9 cellular contexts compared by ENCODE assay signal in the genomic region with DNA sequence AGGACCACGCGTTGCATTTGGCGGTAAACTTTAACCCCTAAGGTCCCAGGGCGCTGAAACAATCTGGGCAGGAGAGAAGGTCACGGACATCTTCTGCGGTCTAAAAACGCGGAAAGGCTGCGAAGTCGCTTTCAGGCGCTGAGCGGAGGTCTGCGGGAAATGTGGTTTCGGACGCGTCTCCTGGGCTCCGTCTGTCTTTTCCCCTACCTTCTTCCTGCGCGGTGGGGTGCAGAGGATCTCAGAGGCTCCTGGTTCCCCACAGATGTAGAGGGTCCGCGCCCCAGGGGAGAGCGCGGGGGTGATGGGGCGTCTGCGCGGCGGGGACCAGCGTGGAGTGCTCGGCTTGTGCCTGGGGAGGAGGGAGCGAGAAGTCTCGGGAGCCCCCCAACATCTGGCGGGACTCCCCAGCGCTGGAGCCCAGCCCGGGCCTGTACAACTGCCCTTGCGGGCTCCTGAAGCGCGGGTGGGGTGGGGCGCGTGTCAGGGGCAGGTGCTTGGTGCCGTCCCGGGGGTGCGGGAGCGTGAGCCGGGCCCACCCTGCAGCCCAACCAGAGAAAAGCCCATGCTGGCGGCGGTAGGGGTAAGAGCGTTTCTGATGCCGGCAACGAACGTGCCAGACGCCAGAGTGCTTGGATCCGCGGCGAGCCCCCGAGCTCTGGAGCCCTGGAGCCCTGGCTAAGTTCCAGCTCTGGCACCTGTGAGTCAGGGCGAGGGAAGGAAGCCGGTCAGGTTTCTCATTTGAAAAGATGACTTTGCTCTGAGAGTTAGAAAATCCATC. TPM values are rescaled to one million over a fixed set of nuclear protein-coding genes. Genes with fewer than 3 reads are reported as not detected.
DNase-seq lines count a peak whose midpoint lies in the region; ATAC-seq, FAIRE-seq and TF ChIP-seq lines count a peak whose summit lies in the region.
"Had no signal": no experiment of that assay in that cellular context is flagged by ENCODE, and none has a peak within 500 bp of the region (broad histone marks: within the 10 kb centered on the region; RNA-seq: fewer than 3 reads in every experiment).

No MANE protein-coding gene starts in this region.

- no peaks in the 10 kb centered on the region for H3K4me1 ChIP-seq in astrocyte (ENCODE audit: insufficient read depth, low read length)

- H3K27ac Mint-ChIP-seq in CD14-positive monocyte (no peak overlapping the region), astrocyte (ENCODE audit: unreplicated experiment) (no peak overlapping the region), naive B cell (peak overlapping the region in 1 of 6 donors; percentile 36), glutamatergic neuron (ENCODE audit: unreplicated experiment) (no peak overlapping the region)

- no peaks in the 10 kb centered on the region for H3K36me3 ChIP-seq in H7 (replicated peaks; ENCODE audit: control insufficient read depth, insufficient read depth, low read length)
- no peaks in the 10 kb centered on the region for H3K36me3 ChIP-seq in astrocyte (ENCODE audit: insufficient read depth, low read length)

- H3K4me3 Mint-ChIP-seq in CD14-positive monocyte, result peak overlapping the region; percentile 27 to 78
- no peak overlapping the region for H3K4me3 Mint-ChIP-seq in astrocyte (ENCODE audit: unreplicated experiment)
- peak overlapping the region in 6 of 8 donors; percentile 38 to 84 (median 74) for H3K4me3 Mint-ChIP-seq in naive B cell
- no peak overlapping the region for H3K4me3 Mint-ChIP-seq in glutamatergic neuron (ENCODE audit: unreplicated experiment)

- intact Hi-C loops in CD14-positive monocyte (cut with micrococcal nuclease), result no loop called here

- H3K4me2 ChIP-seq in astrocyte (ENCODE audit: low read length), result peak overlapping the region; percentile 64

- H3K27me3 ChIP-seq in H7 (ENCODE audit: control insufficient read depth, insufficient read depth, low read length) (no peaks in the 10 kb centered on the region), astrocyte (ENCODE audit: insufficient read depth, low read length) (peaks cover 17% of the 10 kb centered on the region)

- no peak overlapping the region for H3K4me3 ChIP-seq in H7 (ENCODE audit: insufficient read depth, low read depth, low read length)
- H3K4me3 ChIP-seq in astrocyte (ENCODE audit: insufficient read depth, low read depth, low read length), result no peak overlapping the region

- H3K79me2 ChIP-seq in astrocyte (ENCODE audit: insufficient read depth, low read length), result no peaks in the 10 kb centered on the region

- peak overlapping the region; percentile 52 for H2AFZ ChIP-seq in astrocyte (ENCODE audit: low read depth, low read length)

- H3K36me3 Mint-ChIP-seq in CD14-positive monocyte (no peaks in the 10 kb centered on the region), astrocyte (ENCODE audit: low read depth, unreplicated experiment) (peaks cover 5% of the 10 kb centered on the region), naive B cell (peaks cover 7 to 11% of the 10 kb centered on the region in 2 donors), glutamatergic neuron (ENCODE audit: unreplicated experiment) (peaks cover 23% of the 10 kb centered on the region)

- peaks cover 28 to 31% (median 30%) of the 10 kb centered on the region in 3 donors for H3K27me3 Mint-ChIP-seq in CD14-positive monocyte (ENCODE audit: low read depth in 3 of 3)
- H3K27me3 Mint-ChIP-seq in astrocyte (ENCODE audit: low read depth, unreplicated experiment), result peaks cover 5% of the 10 kb centered on the region
- H3K27me3 Mint-ChIP-seq in naive B cell, result peaks cover 22 to 37% (median 24%) of the 10 kb centered on the region in 3 donors
- no peaks in the 10 kb centered on the region for H3K27me3 Mint-ChIP-seq in glutamatergic neuron (ENCODE audit: unreplicated experiment)

- no peaks in the 10 kb centered on the region for H3K9me3 ChIP-seq in astrocyte (ENCODE audit: insufficient read depth, low read depth, low read length)

- H3K9me3 Mint-ChIP-seq in CD14-positive monocyte, result peaks cover 15 to 55% (median 39%) of the 10 kb centered on the region in 7 donors
- peaks cover 16% of the 10 kb centered on the region for H3K9me3 Mint-ChIP-seq in astrocyte (ENCODE audit: unreplicated experiment)
- H3K9me3 Mint-ChIP-seq in naive B cell, result peaks cover 1 to 18% (median 11%) of the 10 kb centered on the region in 7 donors
- H3K9me3 Mint-ChIP-seq in glutamatergic neuron (ENCODE audit: unreplicated experiment), result peaks cover 8% of the 10 kb centered on the region

- no peak for FAIRE-seq in astrocyte (lab: Jason Lieb, UNC)

- DNase-seq in CD14-positive monocyte (ENCODE audit: low spot score) (no peak), H7 (peak; percentile 52), astrocyte (ENCODE audit: low read depth) (no peak), naive B cell (no peak), glutamatergic neuron (no peak), activated gamma-delta T cell treated with Interleukin-2 at 50 U/mL for 16 hours (no peak)
- DNase-seq: cortex of kidney had no signal

- ATAC-seq in naive B cell (ENCODE audit: low read depth in 2 of 2) (peak in 1 of 2 donors; percentile 30), HG03095 (IDR thresholded peaks at IDR 0.05; ENCODE audit: unreplicated experiment) (no peak), GM21367 (IDR thresholded peaks at IDR 0.05; ENCODE audit: unreplicated experiment) (no peak)

- no peak overlapping the region for H3K27ac ChIP-seq in astrocyte (ENCODE audit: low read depth, low read length)

- H3K9ac ChIP-seq in astrocyte (ENCODE audit: low read length), result no peak overlapping the region

- H3K4me1 Mint-ChIP-seq in CD14-positive monocyte (peaks cover 15% of the 10 kb centered on the region), astrocyte (ENCODE audit: low read depth, unreplicated experiment) (no peaks in the 10 kb centered on the region), naive B cell (peaks cover 9 to 21% (median 14%) of the 10 kb centered on the region in 3 donors), glutamatergic neuron (ENCODE audit: low read depth, unreplicated experiment) (no peaks in the 10 kb centered on the region)

- no peak for TF ChIP-seq CTCF in CD14-positive monocyte (IDR thresholded peaks at IDR 0.05)
- TF ChIP-seq CTCF in astrocyte (IDR thresholded peaks at IDR 0.05; ENCODE audit: insufficient read depth, low read depth, low read length), result no peak
- no peak for TF ChIP-seq CTCF in glutamatergic neuron (IDR thresholded peaks at IDR 0.05; ENCODE audit: partially characterized antibody, unreplicated experiment)

- no peaks in the 10 kb centered on the region for H4K20me1 ChIP-seq in astrocyte (ENCODE audit: insufficient read depth, low read length)

RNA-seq across cellular contexts. Expression of gene ZNF510, which starts 58.2 kb away (rescaled TPM):
- 1 to 10 TPM; 1.3 to 1.5 TPM for polyA plus RNA-seq in CD14-positive monocyte
- total RNA-seq in H7 (2014; rRNA removed; shearing (Covaris generic)), result 6.7 and 11.1 TPM in 2 replicates
- total RNA-seq in astrocyte, result 6.1 and 7.1 TPM in 2 replicates
- polyA plus RNA-seq in naive B cell (ENCODE audit: low read depth in 6 of 6), result 1 to 10 TPM; 3.6 to 9.1 (median 5.9) TPM
- total RNA-seq in glutamatergic neuron (ENCODE audit: unreplicated experiment), result 18.6 TPM

Comparison
In these comparisons a context has a peak if more than half of its experiments do, and no peak if none do; other contexts are left out.
1. H3K4me3 Mint-ChIP-seq: peak in CD14-positive monocyte (2 of 2) and naive B cell (6 of 8); none in astrocyte (single experiment) and glutamatergic neuron (single experiment).